In genomic region chr3:184652465-184652864, GRCh38 we compare ENCODE assay signal across 19 cellular contexts. TPM values are rescaled to one million over a fixed set of nuclear protein-coding genes. Genes with fewer than 3 reads are reported as not detected.
DNase-seq lines count a peak whose midpoint lies in the region; ATAC-seq and TF ChIP-seq lines count a peak whose summit lies in the region.
"Had no signal": no experiment of that assay in that cellular context is flagged by ENCODE, and none has a peak within 500 bp of the region (broad histone marks: within the 10 kb centered on the region; RNA-seq: fewer than 3 reads in every experiment).

No MANE protein-coding gene starts in this region.

- H3K79me1 ChIP-seq in mesendoderm (ENCODE audit: low read length): no peaks in the 10 kb centered on the region

- H2BK5ac ChIP-seq in mesendoderm (ENCODE audit: low read length): no peak overlapping the region

- peak overlapping the region; percentile 43 for H2AK5ac ChIP-seq in mesendoderm (ENCODE audit: low read length)

- H3K56ac ChIP-seq in mesendoderm (ENCODE audit: low read length): no peak overlapping the region

- DNase-seq in left cardiac atrium (no peak), right atrium auricular region (ENCODE audit: low spot score) (no peak), breast epithelium (ENCODE audit: low spot score in 2 of 2) (peak in 1 of 2 donors; percentile 79), mesendoderm (no peak), HuH-7 (ENCODE audit: low spot score) (no peak), globus pallidus (ENCODE audit: low spot score) (no peak), GM19240 (ENCODE audit: insufficient read length, low spot score) (no peak)
- DNase-seq: activated naive CD4-positive, alpha-beta T cell; CD4-positive, alpha-beta T cell; effector CD8-positive, alpha-beta T cell; foreskin melanocyte; H9; midbrain; NK-92 treated with Interleukin-12 subunit alpha and Interleukin-12 subunit beta, amount 100 ng/mL, for 24 hours; ovary; SHP77 treated with DMSO at 0.1 percent for 48 hours; transverse colon had no signal

- H3K27ac ChIP-seq in right atrium auricular region: no peak overlapping the region
- peak overlapping the region; percentile 65 to 80 for H3K27ac ChIP-seq in breast epithelium
- no peak overlapping the region for H3K27ac ChIP-seq in mesendoderm (ENCODE audit: low read depth, low read length)
- H3K27ac ChIP-seq: ovary, transverse colon had no signal

- no peak overlapping the region for H3K18ac ChIP-seq in mesendoderm (ENCODE audit: low read length)

- H3K23ac ChIP-seq in mesendoderm (ENCODE audit: low read length): no peak overlapping the region

- H3K36me3 ChIP-seq in right atrium auricular region (no peaks in the 10 kb centered on the region), breast epithelium (no peaks in the 10 kb centered on the region), mesendoderm (ENCODE audit: control insufficient read depth, insufficient read depth, low read length) (no peaks in the 10 kb centered on the region)
- H3K36me3 ChIP-seq: ovary, transverse colon had no signal

- WGBS in mesendoderm (ENCODE audit: extremely low coverage, insufficient coverage, low lambda C conversion rate): no CpG with 5 or more reads among the region's 6 CpGs

- ATAC-seq in left cardiac atrium (peak; percentile 25 to 76), GM19452 (IDR thresholded peaks at IDR 0.05; ENCODE audit: unreplicated experiment) (no peak)
- ATAC-seq: activated CD4-positive, CD25-positive, alpha-beta regulatory T cell treated with anti-CD3 and anti-CD28 coated beads, Interleukin-2, amount 50 U/mL, for 24 hours had no signal

- TF ChIP-seq POLR2A in breast epithelium (IDR thresholded peaks at IDR 0.05): no peak

- no peaks in the 10 kb centered on the region for H3K9me3 ChIP-seq in right atrium auricular region
- no peaks in the 10 kb centered on the region for H3K9me3 ChIP-seq in breast epithelium
- H3K9me3 ChIP-seq: ovary, transverse colon had no signal

- H2BK15ac ChIP-seq in mesendoderm (replicated peaks; ENCODE audit: low read depth): no peak overlapping the region

- no peaks in the 10 kb centered on the region for H3K79me2 ChIP-seq in mesendoderm (ENCODE audit: control insufficient read depth, insufficient read depth, low read length)

- H3K9ac ChIP-seq in mesendoderm (ENCODE audit: low read length): no peak overlapping the region

- intact Hi-C loops in left cardiac atrium (cut with DNase I) (no loop called here), breast epithelium (cut with DNase I; ENCODE audit: low total_unique reads) (no loop called here)

- TF ChIP-seq CTCF in right atrium auricular region (IDR thresholded peaks at IDR 0.05) (no peak), breast epithelium (IDR thresholded peaks at IDR 0.05) (no peak)

- no peak overlapping the region for H3K4me2 ChIP-seq in mesendoderm (ENCODE audit: low read length)

- H3K4me3 ChIP-seq in right atrium auricular region (no peak overlapping the region), breast epithelium (no peak overlapping the region), mesendoderm (ENCODE audit: low read length) (no peak overlapping the region)
- H3K4me3 ChIP-seq: ovary, transverse colon had no signal

- H3K27me3 ChIP-seq in right atrium auricular region (no peaks in the 10 kb centered on the region), breast epithelium (no peaks in the 10 kb centered on the region), mesendoderm (ENCODE audit: insufficient read depth, low read length, poor library complexity) (no peaks in the 10 kb centered on the region)
- H3K27me3 ChIP-seq: ovary, transverse colon had no signal

- H4K8ac ChIP-seq in mesendoderm (ENCODE audit: low read depth, low read length): no peak overlapping the region

- no peak overlapping the region for H4K5ac ChIP-seq in mesendoderm (ENCODE audit: low read length)

- H3K4me1 ChIP-seq in right atrium auricular region (peaks cover 0 to 8% of the 10 kb centered on the region in 2 donors), breast epithelium (peaks cover 2 to 5% of the 10 kb centered on the region in 2 donors), mesendoderm (ENCODE audit: control insufficient read depth, low read depth, low read length) (no peaks in the 10 kb centered on the region)
- H3K4me1 ChIP-seq: transverse colon had no signal

- no peak overlapping the region for H2BK120ac ChIP-seq in mesendoderm (ENCODE audit: low read depth, low read length)

- H3K4ac ChIP-seq in mesendoderm (ENCODE audit: low read depth, low read length): no peak overlapping the region

RNA-seq across cellular contexts. Expression of gene MAGEF1, which starts 59.4 kb away (rescaled TPM):
- 10 to 100 TPM; 19.4 to 24.5 TPM for total RNA-seq in left cardiac atrium
- total RNA-seq in right atrium auricular region: 10 to 100 TPM; 26.9 to 32.2 TPM
- 10 to 100 TPM; 16.5 to 40.4 (median 38.3) TPM for total RNA-seq in breast epithelium
- polyA plus RNA-seq in mesendoderm (2013, experiment 1 of 2): 39.9 TPM
- 40.8 TPM for polyA plus RNA-seq in mesendoderm (2013, experiment 2 of 2)

Comparison
In these comparisons a context has a peak if more than half of its experiments do, and no peak if none do; other contexts are left out.
1. H3K27ac ChIP-seq: peak in breast epithelium (2 of 2); none in right atrium auricular region (0 of 2) and mesendoderm (single experiment).